19 cellular contexts compared by ENCODE assay signal in genomic region chrX:132367984-132368383, GRCh38.
DNase-seq lines count a peak whose midpoint lies in the region; ATAC-seq, FAIRE-seq and TF ChIP-seq lines count a peak whose summit lies in the region.
"Had no signal": no experiment of that assay in that cellular context is flagged by ENCODE, and none has a peak within 500 bp of the region (broad histone marks: within the 10 kb centered on the region; RNA-seq: fewer than 3 reads in every experiment).

No MANE protein-coding gene starts in this region.

- intact Hi-C loops in HepG2 (cut with micrococcal nuclease; ENCODE audit: unreplicated experiment), result loop anchor here (2.0 kb wide), 1 partner anchor 37 kb away; no protein-coding TSS in a partner anchor

- H3K36me3 ChIP-seq in adipocyte (ENCODE audit: control insufficient read depth, insufficient read depth, low read length, severe bottlenecking), result no peaks in the 10 kb centered on the region
- no peaks in the 10 kb centered on the region; a peak in 1 of 5 replicates for H3K36me3 ChIP-seq in HepG2 (replicated peaks in 1 of 2; ENCODE audit: control insufficient read depth in 1 of 2, insufficient read depth in 2 of 2, low read length in 2 of 2)

- in situ Hi-C loops in HepG2 (cut with HindIII; ENCODE audit: extremely low pct_ligation_motif_present, low pct_unique_long_range_greater_than_20kb), result no loop called here

- no peak overlapping the region for H2AFZ ChIP-seq in HepG2 (ENCODE audit: low read length)
- H2AFZ ChIP-seq: GM23338 had no signal

- peak overlapping the region; percentile 77 for H3K27ac ChIP-seq in HepG2 (ENCODE audit: extremely low read length, insufficient read depth, low read length)

- no peaks in the 10 kb centered on the region for H3K36me3 Mint-ChIP-seq in activated naive CD4-positive, alpha-beta T cell treated with anti-CD3 and anti-CD28 coated beads, Interleukin-2, amount 50 U/mL, for 72 hours

- no peaks in the 10 kb centered on the region for H3K79me2 ChIP-seq in HepG2 (ENCODE audit: insufficient read depth, low read length)

- TF ChIP-seq EP300 in HepG2 (IDR thresholded peaks at IDR 0.05; ENCODE audit: low read depth in 2 of 2, low read length in 2 of 2), result peak in 1 of 2 experiments; percentile 93; a peak in 2 of 4 replicates
- 0 out of 2 replicates have a peak, but pooled peaks have one; percentile 44 for TF ChIP-seq EP300 in HepG2 (CRISPR knock-in tag; IDR thresholded peaks at IDR 0.05; ENCODE audit: borderline replicate concordance)

- no peak for TF ChIP-seq CTCF in HepG2 (CRISPR knock-in tag; IDR thresholded peaks at IDR 0.05)

- H3K4me1 ChIP-seq in adipocyte (ENCODE audit: control insufficient read depth, insufficient read depth, low read length), result no peaks in the 10 kb centered on the region
- peaks cover 68% of the 10 kb centered on the region for H3K4me1 ChIP-seq in HepG2 (ENCODE audit: insufficient read depth, low read length)

- H3K27ac Mint-ChIP-seq in activated naive CD4-positive, alpha-beta T cell treated with anti-CD3 and anti-CD28 coated beads, Interleukin-2, amount 50 U/mL, for 72 hours, result no peak overlapping the region
- H3K27ac Mint-ChIP-seq: B cell; CD4-positive, alpha-beta T cell; GM23338 had no signal

- H3K4me2 ChIP-seq in HepG2 (ENCODE audit: low read depth, low read length), result peak overlapping the region; percentile 43

- no peak for TF ChIP-seq POLR2A in HepG2 (IDR thresholded peaks at IDR 0.05; ENCODE audit: insufficient read depth in 1 of 2, low read depth in 2 of 2, low read length in 2 of 2)

- CTCF ChIA-PET in HepG2 (lab: Yijun Ruan, JAX; ENCODE audit: low intra/inter-chr PET ratio, low total read pairs), result no interaction called here

- H3K9me3 Mint-ChIP-seq in activated naive CD4-positive, alpha-beta T cell treated with anti-CD3 and anti-CD28 coated beads, Interleukin-2, amount 50 U/mL, for 72 hours, result no peaks in the 10 kb centered on the region
- H3K9me3 Mint-ChIP-seq: CD4-positive, alpha-beta T cell had no signal

- H3K27me3 ChIP-seq in adipocyte (replicated peaks; ENCODE audit: control insufficient read depth, insufficient read depth, low read length), result no peaks in the 10 kb centered on the region
- H3K27me3 ChIP-seq in HepG2 (ENCODE audit: control insufficient read depth in 1 of 2, insufficient read depth in 2 of 2, low read length in 2 of 2), result no peaks in the 10 kb centered on the region

- H3K9ac ChIP-seq in adipocyte (ENCODE audit: low read length) (no peak overlapping the region), HepG2 (ENCODE audit: insufficient read depth, low read depth, low read length) (no peak overlapping the region)

- H3K4me3 ChIP-seq in adipocyte (ENCODE audit: low read length), result no peak overlapping the region
- H3K4me3 ChIP-seq in HepG2 (replicated peaks in 1 of 3; ENCODE audit: insufficient read depth in 1 of 3, low read depth in 2 of 3, low read length in 3 of 3), result no peak overlapping the region; a peak in 1 of 6 replicates
- H3K4me3 ChIP-seq: GM23338 had no signal

- H4K20me1 ChIP-seq in HepG2 (ENCODE audit: insufficient read depth, low read length), result no peaks in the 10 kb centered on the region

- ATAC-seq in HepG2 (peak; percentile 53), HG03354 (IDR thresholded peaks at IDR 0.05; ENCODE audit: poor library complexity, severe bottlenecking, unreplicated experiment) (no peak)
- no peak for ATAC-seq in activated naive CD4-positive, alpha-beta T cell treated with anti-CD3 and anti-CD28 coated beads, Interleukin-2, amount 50 U/mL, for 72 hours

- FAIRE-seq in HepG2 (lab: Jason Lieb, UNC), result peak; percentile 88
- FAIRE-seq: A204.1, D721Med, HTR-8/SVneo had no signal

- no peaks in the 10 kb centered on the region for H3K9me3 ChIP-seq in adipocyte (ENCODE audit: control insufficient read depth, low read length)
- no peaks in the 10 kb centered on the region for H3K9me3 ChIP-seq in HepG2 (ENCODE audit: low read length)

- BruUV-seq in HepG2 (replicated peaks; lab: Mats Ljungman, UMichigan), result no TSS peak

- POLR2A ChIA-PET in HepG2 (lab: Yijun Ruan, JAX), result no interaction called here

- no peak for TF ChIP-seq RAD21 in HepG2 (CRISPR knock-in tag; IDR thresholded peaks at IDR 0.05)

- peak; percentile 43 for DNase-seq in ELF-1 (ENCODE audit: low read depth, low spot score)
- peak; percentile 1 for DNase-seq in adipocyte (ENCODE audit: low read depth)
- DNase-seq in HepG2 (ENCODE audit: low spot score), result peak; percentile 83
- DNase-seq in renal cortical epithelial cell (ENCODE audit: low read depth), result peak; percentile 10
- no peak for DNase-seq in activated naive CD4-positive, alpha-beta T cell treated with anti-CD3 and anti-CD28 coated beads, Interleukin-2, amount 50 U/mL, for 72 hours (ENCODE audit: low spot score in 2 of 2)
- DNase-seq in A172 (ENCODE audit: low spot score), result no peak
- DNase-seq: C1 segment of cervical spinal cord; CD4-positive, alpha-beta T cell; DMS153; DMS79 treated with DMSO at 0.1 percent for 48 hours; EL; GF-D8; H7 had no signal

TF ChIP-seq in HepG2, 621 proteins besides CTCF, POLR2A, EP300 and RAD21 (continues in another document):
- TF ChIP-seq GTF2F1 (IDR thresholded peaks at IDR 0.05; ENCODE audit: low read length), result no peak
- 0 out of 2 replicates have a peak, but pooled peaks have one; percentile 38 for TF ChIP-seq ZBTB25 (CRISPR knock-in tag; IDR thresholded peaks at IDR 0.05)
- TF ChIP-seq ZBTB37 (CRISPR knock-in tag; IDR thresholded peaks at IDR 0.05), result peak; percentile 48; the same call in 1 of the 2 replicates
- 0 out of 2 replicates have a peak, but pooled peaks have one; percentile 25 for TF ChIP-seq PPARG (CRISPR knock-in tag; conservative IDR thresholded peaks at IDR 0.05)
- TF ChIP-seq SIX1 (CRISPR knock-in tag; IDR thresholded peaks at IDR 0.05; ENCODE audit: borderline replicate concordance), result peak; percentile 81; the same call in 1 of the 2 replicates
- TF ChIP-seq STAT5B (CRISPR knock-in tag; IDR thresholded peaks at IDR 0.05), result no peak
- TF ChIP-seq MAZ (IDR thresholded peaks at IDR 0.05; ENCODE audit: borderline replicate concordance, low read depth, low read length), result no peak
- TF ChIP-seq MAZ (CRISPR knock-in tag; IDR thresholded peaks at IDR 0.05; ENCODE audit: low read depth), result no peak
- no peak for TF ChIP-seq STAT6 (CRISPR knock-in tag; IDR thresholded peaks at IDR 0.05; ENCODE audit: borderline replicate concordance)
- TF ChIP-seq SMARCC2 (IDR thresholded peaks at IDR 0.05), result no peak
- no peak for TF ChIP-seq FOXP1 (IDR thresholded peaks at IDR 0.05)
- TF ChIP-seq FOXP1 (CRISPR knock-in tag; IDR thresholded peaks at IDR 0.05), result peak; percentile 61; the same call in 1 of the 2 replicates
- TF ChIP-seq AGO2 (optimal IDR thresholded peaks at IDR 0.05; ENCODE audit: low read depth, low read length), result no peak
- TF ChIP-seq MED13 (CRISPR knock-in tag; IDR thresholded peaks at IDR 0.05), result 0 out of 2 replicates have a peak, but pooled peaks have one; percentile 49
- 0 out of 2 replicates have a peak, but pooled peaks have one; percentile 33 for TF ChIP-seq ZNF264 (CRISPR knock-in tag; IDR thresholded peaks at IDR 0.05)
- 0 out of 2 replicates have a peak, but pooled peaks have one; percentile 23 for TF ChIP-seq KLF9 (CRISPR knock-in tag; IDR thresholded peaks at IDR 0.05; ENCODE audit: low read depth)

Comparison
In these comparisons a context has a peak if more than half of its experiments do, and no peak if none do; other contexts are left out.
1. DNase-seq: peak in ELF-1 (single experiment), adipocyte (single experiment), HepG2 (single experiment) and renal cortical epithelial cell (single experiment); none in activated naive CD4-positive, alpha-beta T cell treated with anti-CD3 and anti-CD28 coated beads, Interleukin-2, amount 50 U/mL, for 72 hours (0 of 2) and A172 (single experiment).